In the genomic region with DNA sequence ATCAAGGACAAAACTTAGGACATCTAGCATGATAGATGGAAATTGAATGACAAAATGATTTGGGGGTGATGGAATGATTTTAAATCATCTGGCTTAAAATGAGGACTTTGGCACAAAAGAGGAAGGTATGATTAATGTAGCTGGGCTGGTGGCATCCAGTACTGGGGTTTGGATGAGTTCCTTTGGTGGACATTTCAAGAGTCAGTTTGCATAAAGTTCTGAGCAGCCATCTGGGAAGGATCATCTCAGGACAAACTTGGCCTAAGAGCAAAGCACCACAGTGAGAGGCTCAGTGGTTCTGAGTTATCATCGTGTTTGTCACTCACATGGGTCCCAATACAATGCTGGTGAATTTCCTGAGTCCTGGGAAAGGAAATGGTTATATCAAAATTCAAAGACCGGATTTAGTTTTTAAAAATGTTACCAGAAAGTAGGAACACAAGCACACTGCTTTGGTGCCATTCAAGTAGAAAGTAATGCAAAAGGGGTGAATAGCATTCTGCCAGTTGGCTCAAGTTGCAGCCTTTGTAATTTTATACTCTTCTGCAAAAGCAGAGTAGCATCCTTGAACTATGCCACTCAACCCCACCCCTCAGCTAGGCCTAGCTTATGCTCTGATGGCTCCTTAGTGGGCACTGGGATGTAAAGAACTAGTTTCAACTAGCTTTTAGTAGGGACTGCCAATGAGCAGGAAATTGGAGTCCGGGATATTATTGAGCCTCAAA, we compare ENCODE assay signal across 1 cellular context.
A peak's percentile ranks its signal among the peaks of the same experiment; 100 is the strongest.
TF ChIP-seq lines count a peak whose summit lies in the region.

No MANE protein-coding gene starts in this region.

TF ChIP-seq in SK-N-SH, 30 proteins besides CTCF, POLR2A, EP300 and RAD21 (continued from another document):
- TF ChIP-seq TAF1 (IDR thresholded peaks at IDR 0.05; ENCODE audit: borderline replicate concordance, low read depth, low read length) (no peak), TEAD4 (IDR thresholded peaks at IDR 0.05; ENCODE audit: borderline replicate concordance, insufficient read depth) (peak; percentile 66; the same call in 1 of the 2 replicates), MXI1 (IDR thresholded peaks at IDR 0.05; ENCODE audit: low read depth, low read length) (no peak), FOXJ3 (CRISPR knock-in tag; IDR thresholded peaks at IDR 0.05) (no peak), RCOR1 (IDR thresholded peaks at IDR 0.05; ENCODE audit: low read length) (no peak), RXRA (IDR thresholded peaks at IDR 0.05; ENCODE audit: borderline replicate concordance, low read depth) (peak; percentile 64; the same call in 1 of the 2 replicates), ELF1 (IDR thresholded peaks at IDR 0.05) (no peak), NFIC (IDR thresholded peaks at IDR 0.05; ENCODE audit: borderline replicate concordance) (peak; percentile 82), GATA2 (CRISPR knock-in tag; IDR thresholded peaks at IDR 0.05) (no peak), REST (IDR thresholded peaks at IDR 0.05; ENCODE audit: low read depth, low read length) (no peak), EZH2phosphoT487 (IDR thresholded peaks at IDR 0.05; ENCODE audit: borderline replicate concordance, low read depth) (no peak), NRF1 (IDR thresholded peaks at IDR 0.05; ENCODE audit: low read depth, low read length) (no peak), CHD2 (IDR thresholded peaks at IDR 0.05; ENCODE audit: low read length, partially characterized antibody) (no peak), TCF12 (IDR thresholded peaks at IDR 0.05) (peak; percentile 96), SIN3A (IDR thresholded peaks at IDR 0.05; ENCODE audit: borderline replicate concordance, low read depth, low read length) (peak; percentile 71; the same call in 1 of the 2 replicates)
